In genomic region chr1:162728597-162728996, GRCh38 we compare ENCODE assay signal across 22 cellular contexts.
"Had no signal": no experiment of that assay in that cellular context is flagged by ENCODE, and none has a peak within 500 bp of the region (broad histone marks: within the 10 kb centered on the region; RNA-seq: fewer than 3 reads in every experiment).

No MANE protein-coding gene starts in this region.

- H3K36me3 ChIP-seq: esophagus muscularis mucosa, gastrocnemius medialis, left ventricle myocardium inferior, lower lobe of right lung, pancreas, prostate gland, tibial artery, upper lobe of right lung had no signal

- H3K9me3 ChIP-seq: esophagus muscularis mucosa, gastrocnemius medialis, left ventricle myocardium inferior, lower lobe of right lung, pancreas, prostate gland, tibial artery, upper lobe of right lung had no signal

- H3K4me3 ChIP-seq: dorsolateral prefrontal cortex, esophagus muscularis mucosa, gastrocnemius medialis, left ventricle myocardium inferior, lower lobe of right lung, pancreas, prostate gland, smooth muscle cell, tibial artery, upper lobe of right lung had no signal

- DNase-seq: central memory CD4-positive, alpha-beta T cell; cortex of kidney; dorsolateral prefrontal cortex; effector CD8-positive, alpha-beta T cell; gastrocnemius medialis; immature natural killer cell; left ventricle myocardium inferior; lower lobe of right lung; naive B cell; occipital lobe; pancreas; retina; stimulated activated CD4-positive, alpha-beta T cell treated with anti-CD3 and anti-CD28 coated beads, Interleukin-4, amount 100 ng/mL, for 1 hour; stimulated activated CD8-positive, alpha-beta memory T cell treated with anti-CD3 and anti-CD28 coated beads, Interleukin-4, amount 100 ng/mL, for 48 hours; stimulated activated naive CD8-positive, alpha-beta T cell treated with anti-CD3 and anti-CD28 coated beads, Interleukin-15, Interleukin-2, amounts not matched to agents 100 U/mL and 50 U/mL, for 24 hours; tibial artery; upper lobe of right lung had no signal

- H3K27me3 ChIP-seq: dorsolateral prefrontal cortex, esophagus muscularis mucosa, gastrocnemius medialis, pancreas, tibial artery, upper lobe of right lung had no signal

- FAIRE-seq: keratinocyte had no signal

- H3K4me2 ChIP-seq: smooth muscle cell had no signal

- ATAC-seq: gastrocnemius medialis; lower lobe of right lung; pancreas; stimulated activated effector memory CD8-positive, alpha-beta T cell treated with anti-CD3 and anti-CD28 coated beads, Interleukin-12 subunit alpha, Interleukin-12 subunit beta, amount 100 ng/mL, for 72 hours; stimulated activated naive CD8-positive, alpha-beta T cell treated with anti-CD3 and anti-CD28 coated beads, Interleukin-15, Interleukin-2, amounts not matched to agents 100 U/mL and 50 U/mL, for 24 hours; upper lobe of right lung had no signal

- H3K27ac ChIP-seq: dorsolateral prefrontal cortex, esophagus muscularis mucosa, gastrocnemius medialis, left ventricle myocardium inferior, lower lobe of right lung, pancreas, prostate gland, tibial artery, upper lobe of right lung had no signal
